ENCODE assay signal across 20 cellular contexts in genomic region chr1:118483245-118484006, GRCh38.
DNase-seq lines count a peak whose midpoint lies in the region; ATAC-seq and TF ChIP-seq lines count a peak whose summit lies in the region.
"Had no signal": no experiment of that assay in that cellular context is flagged by ENCODE, and none has a peak within 500 bp of the region (broad histone marks: within the 10 kb centered on the region; RNA-seq: fewer than 3 reads in every experiment).

No MANE protein-coding gene starts in this region.

- H3T11ph ChIP-seq in H9 (ENCODE audit: low read length) = no peak overlapping the region

- H3K27me3 ChIP-seq in H9 (ENCODE audit: insufficient read depth, low read length) (no peaks in the 10 kb centered on the region), smooth muscle cell (ENCODE audit: low read depth) (no peaks in the 10 kb centered on the region), Karpas-422 (ENCODE audit: low read length) (no peaks in the 10 kb centered on the region)
- H3K27me3 ChIP-seq: Peyer's patch had no signal

- H3K14ac ChIP-seq in H9 (ENCODE audit: insufficient read depth, low read length) = no peak overlapping the region

- H2AK5ac ChIP-seq in H9 (ENCODE audit: insufficient read length, low read length) = no peak overlapping the region

- peaks cover 39 to 51% of the 10 kb centered on the region in 2 experiments for H3K4me1 Mint-ChIP-seq in H9
- no peaks in the 10 kb centered on the region for H3K4me1 Mint-ChIP-seq in activated T-cell treated with anti-CD3 and anti-CD28 coated beads, Interleukin-2, amount 50 U/mL, for 4 hours (ENCODE audit: low read depth)
- H3K4me1 Mint-ChIP-seq: CD4-positive, CD25-positive, alpha-beta regulatory T cell had no signal

- no peak overlapping the region for H4K5ac ChIP-seq in H9 (ENCODE audit: insufficient read length, low read depth, low read length)

- H2BK12ac ChIP-seq in H9 (ENCODE audit: insufficient read length, low read depth, low read length) = no peak overlapping the region

- DNase-seq in H9 (no peak), epithelial cell of esophagus (ENCODE audit: low read depth) (peak; percentile 15), islet precursor cell (peak; percentile 85), smooth muscle cell (lab: John Stamatoyannopoulos, UW; ENCODE audit: unreplicated experiment) (no peak), Karpas-422 (no peak)
- no peak for DNase-seq in stimulated activated CD4-positive, alpha-beta T cell treated with anti-CD3 and anti-CD28 coated beads, Interleukin-12 subunit alpha, Interleukin-12 subunit beta, amount 100 ng/mL, for 4 hours
- DNase-seq in activated T-cell treated with anti-CD3 and anti-CD28 coated beads, Interleukin-2, amount 50 U/mL, for 4 hours = no peak
- DNase-seq: AML-193; CD4-positive, CD25-positive, alpha-beta regulatory T cell; DMS79; GDM1; MM.1S; NCI-H1105 treated with DMSO at 0.1 percent for 48 hours; NCI-H187 treated with DMSO at 0.1 percent for 48 hours; NCI-H2171; Peyer's patch; Right ventricle myocardium superior had no signal

- H3K9me3 ChIP-seq in H9 (ENCODE audit: control insufficient read depth, low read depth, low read length) (no peaks in the 10 kb centered on the region), smooth muscle cell (replicated peaks; ENCODE audit: low read depth) (no peaks in the 10 kb centered on the region), Karpas-422 (ENCODE audit: low read length) (peaks cover 3% of the 10 kb centered on the region; the same call in 1 of the 2 replicates)
- H3K9me3 ChIP-seq: Peyer's patch had no signal

- H4K8ac ChIP-seq in H9 (replicated peaks; ENCODE audit: insufficient read length, low read depth, low read length) = no peak overlapping the region

- no peak overlapping the region for H2BK20ac ChIP-seq in H9 (ENCODE audit: low read depth, low read length, poor library complexity, severe bottlenecking)

- H3K9me2 ChIP-seq in Karpas-422 (replicated peaks; ENCODE audit: insufficient read depth, low read length) = no peaks in the 10 kb centered on the region

- no peak overlapping the region for H2BK5ac ChIP-seq in H9 (ENCODE audit: insufficient read length, low read length)

- no peaks in the 10 kb centered on the region for H3K27me3 Mint-ChIP-seq in H9 (ENCODE audit: low read depth)
- no peaks in the 10 kb centered on the region for H3K27me3 Mint-ChIP-seq in activated T-cell treated with anti-CD3 and anti-CD28 coated beads, Interleukin-2, amount 50 U/mL, for 4 hours (ENCODE audit: low read depth)
- H3K27me3 Mint-ChIP-seq: CD4-positive, CD25-positive, alpha-beta regulatory T cell had no signal

- H3K56ac ChIP-seq in H9 (ENCODE audit: insufficient read length, low read depth, low read length) = no peak overlapping the region

- H3K23me2 ChIP-seq in H9 (ENCODE audit: insufficient read length, low read depth, low read length, poor library complexity, severe bottlenecking) = no peaks in the 10 kb centered on the region

- no peak overlapping the region for H3K4me3 ChIP-seq in epithelial cell of esophagus (ENCODE audit: low read length)
- no peak overlapping the region for H3K4me3 ChIP-seq in smooth muscle cell
- H3K4me3 ChIP-seq in Karpas-422 (ENCODE audit: low read length) = no peak overlapping the region
- H3K4me3 ChIP-seq: Peyer's patch had no signal

- peak overlapping the region; percentile 13 for H3K4me2 ChIP-seq in H9 (ENCODE audit: insufficient read depth, insufficient read length, low read length)
- peak overlapping the region; percentile 32 for H3K4me2 ChIP-seq in smooth muscle cell
- no peak overlapping the region for H3K4me2 ChIP-seq in Karpas-422 (ENCODE audit: low read depth, low read length, poor library complexity, severe bottlenecking)
- H3K4me2 ChIP-seq: KMS-11 had no signal

- no peaks in the 10 kb centered on the region for H3K36me3 Mint-ChIP-seq in H9 (ENCODE audit: insufficient read depth in 1 of 3, low read depth in 3 of 3)
- no peaks in the 10 kb centered on the region for H3K36me3 Mint-ChIP-seq in activated T-cell treated with anti-CD3 and anti-CD28 coated beads, Interleukin-2, amount 50 U/mL, for 4 hours (ENCODE audit: insufficient read depth)
- H3K36me3 Mint-ChIP-seq: CD4-positive, CD25-positive, alpha-beta regulatory T cell had no signal

- no peak overlapping the region for H3K4ac ChIP-seq in H9 (ENCODE audit: low read depth, low read length)

- H4K20me1 ChIP-seq in H9 (ENCODE audit: control insufficient read depth, insufficient read depth, insufficient read length) = no peaks in the 10 kb centered on the region
- no peaks in the 10 kb centered on the region for H4K20me1 ChIP-seq in smooth muscle cell (ENCODE audit: low read depth)
- H4K20me1 ChIP-seq in Karpas-422 (ENCODE audit: insufficient read depth, low read depth, low read length) = no peaks in the 10 kb centered on the region

- H4K91ac ChIP-seq in H9 (ENCODE audit: insufficient read length, low read depth, low read length) = no peak overlapping the region

- H3K27ac ChIP-seq in H9 (ENCODE audit: insufficient read length, low read depth, low read length) = peak overlapping the region; percentile 66
- H3K27ac ChIP-seq in smooth muscle cell (ENCODE audit: low read depth) = peak overlapping the region; percentile 20
- H3K27ac ChIP-seq in Karpas-422 (ENCODE audit: low read length) = no peak overlapping the region
- H3K27ac ChIP-seq: HL-60, KMS-11, Peyer's patch had no signal

- H3K9ac ChIP-seq in H9 (ENCODE audit: extremely low read depth, insufficient read length, low read length) (no peak overlapping the region), smooth muscle cell (ENCODE audit: low read depth) (no peak overlapping the region), Karpas-422 (ENCODE audit: low read length) (no peak overlapping the region)
- H3K9ac ChIP-seq: KMS-11 had no signal

- peak overlapping the region in 1 of 2 experiments; percentile 25; a peak in 1 of 5 replicates for H3K4me3 Mint-ChIP-seq in H9
- H3K4me3 Mint-ChIP-seq in activated T-cell treated with anti-CD3 and anti-CD28 coated beads, Interleukin-2, amount 50 U/mL, for 4 hours = no peak overlapping the region
- H3K4me3 Mint-ChIP-seq: CD4-positive, CD25-positive, alpha-beta regulatory T cell had no signal

- no peak overlapping the region for H2BK120ac ChIP-seq in H9 (ENCODE audit: low read depth, low read length, poor library complexity, severe bottlenecking)

- H2AFZ ChIP-seq in H9 (ENCODE audit: low read length) = no peak overlapping the region
- H2AFZ ChIP-seq in smooth muscle cell (ENCODE audit: low read depth) = no peak overlapping the region
- H2AFZ ChIP-seq in Karpas-422 (ENCODE audit: low read length) = no peak overlapping the region

- H3F3A ChIP-seq in smooth muscle cell (ENCODE audit: low read depth) = no peaks in the 10 kb centered on the region

- no peaks in the 10 kb centered on the region; a peak in 1 of 5 replicates for H3K9me3 Mint-ChIP-seq in H9
- peaks cover 15% of the 10 kb centered on the region for H3K9me3 Mint-ChIP-seq in activated T-cell treated with anti-CD3 and anti-CD28 coated beads, Interleukin-2, amount 50 U/mL, for 4 hours

- TF ChIP-seq CTCF in H9 (conservative IDR thresholded peaks at IDR 0.05) (no peak), epithelial cell of esophagus (IDR thresholded peaks at IDR 0.05; ENCODE audit: insufficient read depth, low read depth, low read length, missing control alignments) (no peak), smooth muscle cell (IDR thresholded peaks at IDR 0.05; ENCODE audit: borderline replicate concordance, insufficient read depth, poor library complexity, severe bottlenecking) (no peak)

- ATAC-seq in HG03025 (IDR thresholded peaks at IDR 0.05; ENCODE audit: low FRiP score, unreplicated experiment) = no peak
- no peak for ATAC-seq in activated T-cell treated with anti-CD3 and anti-CD28 coated beads, Interleukin-2, amount 50 U/mL, for 4 hours

- no peak overlapping the region for H2BK15ac ChIP-seq in H9 (ENCODE audit: low read depth, low read length)

- no peaks in the 10 kb centered on the region for H3K36me3 ChIP-seq in smooth muscle cell (ENCODE audit: low read depth)
- no peaks in the 10 kb centered on the region for H3K36me3 ChIP-seq in Karpas-422 (ENCODE audit: insufficient read depth, low read length)
- H3K36me3 ChIP-seq: Peyer's patch had no signal

- no CpG with 5 or more reads among the region's 3 CpGs for WGBS in H9 (ENCODE audit: extremely low coverage, insufficient read length, low lambda C conversion rate)
- 48% methylated on average over 3 of the region's 3 CpGs for WGBS in smooth muscle cell (ENCODE audit: low lambda C conversion rate)

- H3K79me1 ChIP-seq in H9 (ENCODE audit: insufficient read depth, low read depth, low read length, poor library complexity, severe bottlenecking) = no peaks in the 10 kb centered on the region

- peaks cover 17% of the 10 kb centered on the region for H3K4me1 ChIP-seq in H9 (ENCODE audit: insufficient read depth, low read length)
- peaks cover 6% of the 10 kb centered on the region for H3K4me1 ChIP-seq in smooth muscle cell (ENCODE audit: low read depth)
- H3K4me1 ChIP-seq in Karpas-422 (ENCODE audit: low read length) = no peaks in the 10 kb centered on the region
- H3K4me1 ChIP-seq: Peyer's patch had no signal

- H3K27ac Mint-ChIP-seq in H9 = peak overlapping the region in 2 of 3 experiments; percentile 52 to 96; a peak in 6 of 7 replicates
- H3K27ac Mint-ChIP-seq: CD4-positive, CD25-positive, alpha-beta regulatory T cell had no signal

- H3K79me2 ChIP-seq in H9 (ENCODE audit: insufficient read depth, low read length) (no peaks in the 10 kb centered on the region), smooth muscle cell (ENCODE audit: low read depth) (no peaks in the 10 kb centered on the region), Karpas-422 (ENCODE audit: low read length) (no peaks in the 10 kb centered on the region)

- H3K23ac ChIP-seq in H9 (ENCODE audit: insufficient read length, low read depth, low read length) = no peak overlapping the region

- H3K18ac ChIP-seq in H9 (ENCODE audit: insufficient read length, low read depth, low read length) = peak overlapping the region; percentile 52

Comparison
In these comparisons a context has a peak if more than half of its experiments do, and no peak if none do; other contexts are left out.
1. DNase-seq: peak in epithelial cell of esophagus (single experiment) and islet precursor cell (single experiment); none in H9 (single experiment), smooth muscle cell (single experiment), stimulated activated CD4-positive, alpha-beta T cell treated with anti-CD3 and anti-CD28 coated beads, Interleukin-12 subunit alpha, Interleukin-12 subunit beta, amount 100 ng/mL, for 4 hours (single experiment), activated T-cell treated with anti-CD3 and anti-CD28 coated beads, Interleukin-2, amount 50 U/mL, for 4 hours (single experiment) and Karpas-422 (single experiment).